In the genomic region with DNA sequence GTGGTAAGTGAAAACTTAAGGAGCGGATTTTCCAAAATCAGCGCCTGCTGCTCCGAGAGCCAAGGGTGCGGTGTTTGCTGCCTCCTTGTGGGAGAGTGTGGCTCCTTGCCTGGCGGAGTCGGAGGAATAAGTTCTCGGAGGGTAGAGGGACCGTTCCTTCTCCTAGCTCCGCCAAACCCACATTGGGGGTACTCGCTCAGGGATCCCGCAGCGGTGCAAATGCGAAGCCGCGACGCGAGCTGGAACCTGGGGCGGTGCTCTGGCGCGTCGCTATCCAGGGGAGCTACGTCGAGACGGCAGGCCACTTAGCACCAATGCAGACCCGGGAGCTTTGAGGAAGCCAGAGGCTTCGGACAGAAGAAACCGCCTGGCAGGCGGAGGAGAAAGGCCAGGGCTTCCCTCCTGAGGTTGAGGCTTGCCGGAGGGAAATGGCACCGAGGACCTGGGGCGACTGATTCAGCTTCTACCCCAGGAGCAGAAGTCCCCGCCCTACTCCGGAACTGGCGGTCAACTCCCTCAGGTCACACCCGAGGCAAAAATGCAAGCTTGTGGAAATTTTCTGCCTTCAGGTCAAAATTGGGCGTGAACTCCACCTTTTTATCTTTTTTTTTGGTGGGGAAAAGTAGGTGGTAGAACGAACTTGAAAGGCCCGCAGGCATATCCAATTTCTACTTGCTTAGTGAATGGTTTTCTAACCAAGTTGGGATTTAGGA, we compare ENCODE assay signal across 1 cellular context.
TF ChIP-seq lines count a peak whose summit lies in the region.

No MANE protein-coding gene starts in this region.

TF ChIP-seq in K562, 482 proteins besides CTCF, POLR2A, EP300 and RAD21 (continued from another document and continues in another):
- peak; percentile 90 for TF ChIP-seq MGA (IDR thresholded peaks at IDR 0.05)
- no peak for TF ChIP-seq TAF15 (IDR thresholded peaks at IDR 0.05; ENCODE audit: low read depth, low read length)
- peak; percentile 88 for TF ChIP-seq MAFK (IDR thresholded peaks at IDR 0.05; ENCODE audit: low read length)
- TF ChIP-seq ZC3H11A (IDR thresholded peaks at IDR 0.05; ENCODE audit: low read depth, low read length), result no peak
- TF ChIP-seq MYC (IDR thresholded peaks at IDR 0.05; ENCODE audit: low read depth, low read length), result no peak; the same call in 1 of the 2 replicates
- TF ChIP-seq MYC (CRISPR knock-in tag; IDR thresholded peaks at IDR 0.05; ENCODE audit: borderline replicate concordance, low read depth), result no peak
- TF ChIP-seq, protein P1, sequence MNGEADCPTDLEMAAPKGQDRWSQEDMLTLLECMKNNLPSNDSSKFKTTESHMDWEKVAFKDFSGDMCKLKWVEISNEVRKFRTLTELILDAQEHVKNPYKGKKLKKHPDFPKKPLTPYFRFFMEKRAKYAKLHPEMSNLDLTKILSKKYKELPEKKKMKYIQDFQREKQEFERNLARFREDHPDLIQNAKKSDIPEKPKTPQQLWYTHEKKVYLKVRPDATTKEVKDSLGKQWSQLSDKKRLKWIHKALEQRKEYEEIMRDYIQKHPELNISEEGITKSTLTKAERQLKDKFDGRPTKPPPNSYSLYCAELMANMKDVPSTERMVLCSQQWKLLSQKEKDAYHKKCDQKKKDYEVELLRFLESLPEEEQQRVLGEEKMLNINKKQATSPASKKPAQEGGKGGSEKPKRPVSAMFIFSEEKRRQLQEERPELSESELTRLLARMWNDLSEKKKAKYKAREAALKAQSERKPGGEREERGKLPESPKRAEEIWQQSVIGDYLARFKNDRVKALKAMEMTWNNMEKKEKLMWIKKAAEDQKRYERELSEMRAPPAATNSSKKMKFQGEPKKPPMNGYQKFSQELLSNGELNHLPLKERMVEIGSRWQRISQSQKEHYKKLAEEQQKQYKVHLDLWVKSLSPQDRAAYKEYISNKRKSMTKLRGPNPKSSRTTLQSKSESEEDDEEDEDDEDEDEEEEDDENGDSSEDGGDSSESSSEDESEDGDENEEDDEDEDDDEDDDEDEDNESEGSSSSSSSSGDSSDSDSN (IDR thresholded peaks at IDR 0.05; ENCODE audit: borderline replicate concordance in 1 of 2, low read depth in 2 of 2, low read length in 2 of 2), result peak; percentile 75 to 83; a peak in 3 of 4 replicates
- no peak for TF ChIP-seq ZNF274 (IDR thresholded peaks at IDR 0.05; ENCODE audit: borderline replicate concordance, low read depth, low read length)
- TF ChIP-seq, protein P2, sequence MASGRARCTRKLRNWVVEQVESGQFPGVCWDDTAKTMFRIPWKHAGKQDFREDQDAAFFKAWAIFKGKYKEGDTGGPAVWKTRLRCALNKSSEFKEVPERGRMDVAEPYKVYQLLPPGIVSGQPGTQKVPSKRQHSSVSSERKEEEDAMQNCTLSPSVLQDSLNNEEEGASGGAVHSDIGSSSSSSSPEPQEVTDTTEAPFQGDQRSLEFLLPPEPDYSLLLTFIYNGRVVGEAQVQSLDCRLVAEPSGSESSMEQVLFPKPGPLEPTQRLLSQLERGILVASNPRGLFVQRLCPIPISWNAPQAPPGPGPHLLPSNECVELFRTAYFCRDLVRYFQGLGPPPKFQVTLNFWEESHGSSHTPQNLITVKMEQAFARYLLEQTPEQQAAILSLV (tag; IDR thresholded peaks at IDR 0.05), result no peak
- no peak for TF ChIP-seq PHB (CRISPR knock-in tag; IDR thresholded peaks at IDR 0.05)
- peak; percentile 74 for TF ChIP-seq ZEB2 (IDR thresholded peaks at IDR 0.05)
- no peak for TF ChIP-seq ZNF282 (CRISPR knock-in tag; IDR thresholded peaks at IDR 0.05)
- peak; percentile 67; the same call in 1 of the 2 replicates for TF ChIP-seq SMARCE1 (IDR thresholded peaks at IDR 0.05)
- peak; percentile 7; the same call in 1 of the 2 replicates for TF ChIP-seq RB1 (IDR thresholded peaks at IDR 0.05; ENCODE audit: low read depth)
- TF ChIP-seq, protein P3, sequence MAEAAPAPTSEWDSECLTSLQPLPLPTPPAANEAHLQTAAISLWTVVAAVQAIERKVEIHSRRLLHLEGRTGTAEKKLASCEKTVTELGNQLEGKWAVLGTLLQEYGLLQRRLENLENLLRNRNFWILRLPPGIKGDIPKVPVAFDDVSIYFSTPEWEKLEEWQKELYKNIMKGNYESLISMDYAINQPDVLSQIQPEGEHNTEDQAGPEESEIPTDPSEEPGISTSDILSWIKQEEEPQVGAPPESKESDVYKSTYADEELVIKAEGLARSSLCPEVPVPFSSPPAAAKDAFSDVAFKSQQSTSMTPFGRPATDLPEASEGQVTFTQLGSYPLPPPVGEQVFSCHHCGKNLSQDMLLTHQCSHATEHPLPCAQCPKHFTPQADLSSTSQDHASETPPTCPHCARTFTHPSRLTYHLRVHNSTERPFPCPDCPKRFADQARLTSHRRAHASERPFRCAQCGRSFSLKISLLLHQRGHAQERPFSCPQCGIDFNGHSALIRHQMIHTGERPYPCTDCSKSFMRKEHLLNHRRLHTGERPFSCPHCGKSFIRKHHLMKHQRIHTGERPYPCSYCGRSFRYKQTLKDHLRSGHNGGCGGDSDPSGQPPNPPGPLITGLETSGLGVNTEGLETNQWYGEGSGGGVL (CRISPR knock-in tag; IDR thresholded peaks at IDR 0.05), result no peak
- TF ChIP-seq ZNF764 (CRISPR knock-in tag; IDR thresholded peaks at IDR 0.05; ENCODE audit: low read depth), result no peak
- peak; percentile 82 for TF ChIP-seq TAF7 (tag; IDR thresholded peaks at IDR 0.05)
- no peak for TF ChIP-seq ZNF184 (CRISPR knock-in tag; IDR thresholded peaks at IDR 0.05)
- TF ChIP-seq ZKSCAN3 (CRISPR knock-in tag; IDR thresholded peaks at IDR 0.05), result no peak
- TF ChIP-seq ZNF124 (CRISPR knock-in tag; IDR thresholded peaks at IDR 0.05), result no peak
- no peak for TF ChIP-seq XRCC5 (IDR thresholded peaks at IDR 0.05; ENCODE audit: low read depth, low read length)
- TF ChIP-seq DLX4 (CRISPR knock-in tag; IDR thresholded peaks at IDR 0.05), result no peak
- TF ChIP-seq ZNF134 (CRISPR knock-in tag; conservative IDR thresholded peaks at IDR 0.05), result no peak
- TF ChIP-seq CREM (IDR thresholded peaks at IDR 0.05; ENCODE audit: low read depth), result 0 out of 2 replicates have a peak, but pooled peaks have one; percentile 29
- TF ChIP-seq GTF3C2 (IDR thresholded peaks at IDR 0.05; ENCODE audit: borderline replicate concordance, extremely low read depth, insufficient read length), result no peak
- TF ChIP-seq E2F4 (CRISPR knock-in tag; IDR thresholded peaks at IDR 0.05; ENCODE audit: low read depth), result no peak
- TF ChIP-seq PURB (CRISPR knock-in tag; IDR thresholded peaks at IDR 0.05; ENCODE audit: low read depth), result no peak
- TF ChIP-seq ZNF436 (CRISPR knock-in tag; IDR thresholded peaks at IDR 0.05), result no peak
- no peak for TF ChIP-seq BRF1 (IDR thresholded peaks at IDR 0.05; ENCODE audit: borderline replicate concordance, extremely low read depth, insufficient read length)
- TF ChIP-seq ZBTB12 (CRISPR knock-in tag; IDR thresholded peaks at IDR 0.05), result no peak
- no peak for TF ChIP-seq ZNF586 (CRISPR knock-in tag; conservative IDR thresholded peaks at IDR 0.05)
- no peak for TF ChIP-seq ZNF785 (CRISPR knock-in tag; IDR thresholded peaks at IDR 0.05)
